Comparison of ENCODE assay signal across 8 cellular contexts in the genomic region with DNA sequence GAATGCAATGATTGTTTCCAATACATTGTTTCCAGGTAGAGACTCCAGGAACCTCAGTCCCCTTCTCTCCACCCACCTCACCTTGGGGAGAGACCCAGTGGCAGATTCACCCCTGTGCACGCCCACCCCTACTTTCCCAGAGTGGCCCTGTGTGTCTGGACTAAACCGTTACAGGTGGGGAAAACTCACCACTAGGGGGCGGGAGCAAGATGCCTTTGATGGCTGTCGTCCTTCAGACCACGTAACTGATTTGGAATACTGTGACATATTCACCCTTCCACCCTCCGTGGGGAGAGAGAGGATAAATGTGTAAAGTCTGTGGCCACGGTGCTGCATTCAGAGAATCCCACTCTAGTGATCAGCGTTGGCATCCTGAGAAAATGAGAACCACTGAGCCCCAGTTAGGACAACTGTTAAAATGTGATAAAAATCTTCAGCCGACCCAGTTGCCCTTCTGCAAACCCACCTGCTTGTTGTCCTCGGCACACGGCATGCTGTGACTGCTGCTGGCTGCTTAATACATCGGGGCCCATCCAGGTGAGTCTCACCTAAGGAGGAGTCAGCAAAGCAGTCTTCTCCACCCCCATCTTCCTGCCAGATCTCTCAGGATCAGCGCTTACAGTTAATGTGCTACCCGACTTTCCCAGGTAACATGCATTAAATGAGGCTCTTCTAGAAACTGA. TPM values are rescaled to one million over a fixed set of nuclear protein-coding genes. Genes with fewer than 3 reads are reported as not detected.
DNase-seq lines count a peak whose midpoint lies in the region; ATAC-seq and TF ChIP-seq lines count a peak whose summit lies in the region.

No MANE protein-coding gene starts in this region.

- H3K27ac ChIP-seq in ascending aorta (no peak overlapping the region), gastrocnemius medialis (no peak overlapping the region)

- peak overlapping the region; percentile 49 for H3K4me3 Mint-ChIP-seq in T-helper 2 cell treated with Interferon-gamma antibody and Interleukin-4, amounts not matched to agents 5 μg/mL and 100 μg/mL, for 36 hours

- peak; percentile 60 to 82 (median 81) for TF ChIP-seq CTCF in ascending aorta (IDR thresholded peaks at IDR 0.05)
- TF ChIP-seq CTCF in gastrocnemius medialis (IDR thresholded peaks at IDR 0.05 in 4 of 5, conservative IDR thresholded peaks at IDR 0.05 in 1 of 5) = peak; percentile 38 to 82 (median 64)

- in situ Hi-C loops in gastrocnemius medialis (cut with MboI; ENCODE audit: low sequenced_read_pairs in 4 of 4) = loop anchor here in 2 of 4 donors (10.0 kb wide), 2 partner anchors 155 to 165 kb away; a partner anchor contains a TSS

- DNase-seq in DMS153 (lab: John Stamatoyannopoulos, UW) (peak; percentile 6), MV-4-11 (lab: John Stamatoyannopoulos, UW) (peak; percentile 37), ascending aorta (ENCODE audit: low spot score in 2 of 2) (peak; percentile 21 to 91), hepatic stellate cell (ENCODE audit: low spot score) (peak; percentile 68), gastrocnemius medialis (peak; percentile 49 to 54)
- DNase-seq in T-helper 2 cell treated with Interferon-gamma antibody and Interleukin-4, amounts not matched to agents 5 μg/mL and 100 μg/mL, for 36 hours (ENCODE audit: low spot score) = peak; percentile 71

- peak overlapping the region in 1 of 2 donors; percentile 37 for H3K4me3 ChIP-seq in ascending aorta
- no peak overlapping the region for H3K4me3 ChIP-seq in gastrocnemius medialis

- peaks cover 0 to 5% of the 10 kb centered on the region in 2 donors for H3K36me3 ChIP-seq in ascending aorta
- H3K36me3 ChIP-seq in gastrocnemius medialis = no peaks in the 10 kb centered on the region

- ATAC-seq in GM21717 (IDR thresholded peaks at IDR 0.05; ENCODE audit: unreplicated experiment) = peak; percentile 51
- peak; percentile 73 to 77 for ATAC-seq in gastrocnemius medialis
- ATAC-seq in HG03460 (IDR thresholded peaks at IDR 0.05; ENCODE audit: unreplicated experiment) = no peak

- peaks cover 6% of the 10 kb centered on the region for H3K36me3 Mint-ChIP-seq in T-helper 2 cell treated with Interferon-gamma antibody and Interleukin-4, amounts not matched to agents 5 μg/mL and 100 μg/mL, for 36 hours (ENCODE audit: low read depth)

- peaks cover 53% of the 10 kb centered on the region for H3K4me1 Mint-ChIP-seq in T-helper 2 cell treated with Interferon-gamma antibody and Interleukin-4, amounts not matched to agents 5 μg/mL and 100 μg/mL, for 36 hours (ENCODE audit: low read depth)

- peak overlapping the region; percentile 45 for H3K27ac Mint-ChIP-seq in T-helper 2 cell treated with Interferon-gamma antibody and Interleukin-4, amounts not matched to agents 5 μg/mL and 100 μg/mL, for 36 hours

- no peak for TF ChIP-seq POLR2A in gastrocnemius medialis (IDR thresholded peaks at IDR 0.05)

- H3K27me3 ChIP-seq in ascending aorta = no peaks in the 10 kb centered on the region
- no peaks in the 10 kb centered on the region for H3K27me3 ChIP-seq in gastrocnemius medialis

- H3K27me3 Mint-ChIP-seq in T-helper 2 cell treated with Interferon-gamma antibody and Interleukin-4, amounts not matched to agents 5 μg/mL and 100 μg/mL, for 36 hours (ENCODE audit: low read depth) = no peaks in the 10 kb centered on the region

- H3K4me1 ChIP-seq in ascending aorta = peaks cover 0 to 2% of the 10 kb centered on the region in 2 donors
- H3K4me1 ChIP-seq in gastrocnemius medialis = peaks cover 0 to 4% of the 10 kb centered on the region in 2 donors

- H3K9me3 ChIP-seq in ascending aorta (no peaks in the 10 kb centered on the region), gastrocnemius medialis (no peaks in the 10 kb centered on the region)

- no peaks in the 10 kb centered on the region for H3K9me3 Mint-ChIP-seq in T-helper 2 cell treated with Interferon-gamma antibody and Interleukin-4, amounts not matched to agents 5 μg/mL and 100 μg/mL, for 36 hours

- intact Hi-C loops in ascending aorta (cut with DNase I) (loop anchor here (2.0 kb wide), 1 partner anchor 161 kb away; a partner anchor contains a TSS), gastrocnemius medialis (cut with DNase I; ENCODE audit: low total_unique reads) (loop anchor here (1.0 kb wide), 1 partner anchor 161 kb away; a partner anchor contains a TSS)

RNA-seq across cellular contexts. Expression of a gene that starts 41.5 kb away (rescaled TPM):
- 11.9 TPM for total RNA-seq in ascending aorta
- total RNA-seq in gastrocnemius medialis = 10 to 100 TPM in 1 of 4 donors, 1 to 10 TPM in 3; 6.0 to 10.3 (median 8.2) TPM

Comparison
In these comparisons a context has a peak if more than half of its experiments do, and no peak if none do; other contexts are left out.
1. DNase-seq: peak in every context shown above with its lines; median percentile 71 in T-helper 2 cell treated with Interferon-gamma antibody and Interleukin-4, amounts not matched to agents 5 μg/mL and 100 μg/mL, for 36 hours; 68 in hepatic stellate cell; 56 in ascending aorta; 52 in gastrocnemius medialis; 37 in MV-4-11; 6 in DMS153.